In genomic region chr19:48900477-48901452, GRCh38 we compare ENCODE assay signal across 8 cellular contexts. TPM values are rescaled to one million over a fixed set of nuclear protein-coding genes. Genes with fewer than 3 reads are reported as not detected.
A peak's percentile ranks its signal among the peaks of the same experiment; 100 is the strongest.
DNase-seq lines count a peak whose midpoint lies in the region; ATAC-seq lines count a peak whose summit lies in the region.

No MANE protein-coding gene starts in this region.

- no peak for ATAC-seq in HG02973 (IDR thresholded peaks at IDR 0.05; ENCODE audit: unreplicated experiment)

- H3K9me3 Mint-ChIP-seq in activated T-helper 2 cell treated with anti-CD3 and anti-CD28 coated beads, Interferon-gamma antibody, Interleukin-2, Interleukin-4, amounts not matched to agents 10 μg/mL and 5 μg/mL and 100 μg/mL, durations not matched to agents 14 hours and 24 hours and 36 hours, result no peaks in the 10 kb centered on the region

- no peaks in the 10 kb centered on the region for H3K27me3 Mint-ChIP-seq in activated T-helper 2 cell treated with anti-CD3 and anti-CD28 coated beads, Interferon-gamma antibody, Interleukin-2, Interleukin-4, amounts not matched to agents 10 μg/mL and 5 μg/mL and 100 μg/mL, durations not matched to agents 14 hours and 24 hours and 36 hours (ENCODE audit: low read depth)

- peak overlapping the region; percentile 97 for H3K4me3 Mint-ChIP-seq in activated T-helper 2 cell treated with anti-CD3 and anti-CD28 coated beads, Interferon-gamma antibody, Interleukin-2, Interleukin-4, amounts not matched to agents 10 μg/mL and 5 μg/mL and 100 μg/mL, durations not matched to agents 14 hours and 24 hours and 36 hours (ENCODE audit: low read depth)

- H3K36me3 Mint-ChIP-seq in activated T-helper 2 cell treated with anti-CD3 and anti-CD28 coated beads, Interferon-gamma antibody, Interleukin-2, Interleukin-4, amounts not matched to agents 10 μg/mL and 5 μg/mL and 100 μg/mL, durations not matched to agents 14 hours and 24 hours and 36 hours (ENCODE audit: low read depth), result peaks cover 41% of the 10 kb centered on the region

- DNase-seq in GM03348 (ENCODE audit: low spot score) (peak; percentile 57), KBM-7 (peak; percentile 65), glomerular visceral epithelial cell (ENCODE audit: extremely low spot score) (peak; percentile 20), pons (ENCODE audit: low spot score) (peak; percentile 46), NK-92 (lab: John Stamatoyannopoulos, UW; ENCODE audit: unreplicated experiment) (no peak), OCI-M2 (lab: John Stamatoyannopoulos, UW; ENCODE audit: unreplicated experiment) (no peak)
- DNase-seq in activated T-helper 2 cell treated with anti-CD3 and anti-CD28 coated beads, Interferon-gamma antibody, Interleukin-2, Interleukin-4, amounts not matched to agents 10 μg/mL and 5 μg/mL and 100 μg/mL, durations not matched to agents 14 hours and 24 hours and 36 hours (ENCODE audit: low spot score), result peak; percentile 21

- in situ Hi-C loops in KBM-7 (cut with MboI; ENCODE audit: low pct_unique_long_range_greater_than_20kb, low sequenced_read_pairs), result no loop called here

- intact Hi-C loops in activated T-helper 2 cell treated with anti-CD3 and anti-CD28 coated beads, Interferon-gamma antibody, Interleukin-2, Interleukin-4, amounts not matched to agents 10 μg/mL and 5 μg/mL and 100 μg/mL, durations not matched to agents 14 hours and 24 hours and 36 hours (cut with micrococcal nuclease), result loop anchor here (1.0 to 2.0 kb wide), 2 partner anchors 25 to 64 kb away; partner anchors contain the start of gene FTL

- peak overlapping the region; percentile 97 for H3K27ac Mint-ChIP-seq in activated T-helper 2 cell treated with anti-CD3 and anti-CD28 coated beads, Interferon-gamma antibody, Interleukin-2, Interleukin-4, amounts not matched to agents 10 μg/mL and 5 μg/mL and 100 μg/mL, durations not matched to agents 14 hours and 24 hours and 36 hours

- H3K4me1 Mint-ChIP-seq in activated T-helper 2 cell treated with anti-CD3 and anti-CD28 coated beads, Interferon-gamma antibody, Interleukin-2, Interleukin-4, amounts not matched to agents 10 μg/mL and 5 μg/mL and 100 μg/mL, durations not matched to agents 14 hours and 24 hours and 36 hours (ENCODE audit: low read depth), result peaks cover 18% of the 10 kb centered on the region

RNA-seq across cellular contexts. Expression of gene NUCB1, which starts 0.7 kb away (rescaled TPM):
- 142 and 147 TPM in 2 replicates for total RNA-seq in activated T-helper 2 cell treated with anti-CD3 and anti-CD28 coated beads, Interferon-gamma antibody, Interleukin-2, Interleukin-4, amounts not matched to agents 10 μg/mL and 5 μg/mL and 100 μg/mL, durations not matched to agents 14 hours and 24 hours and 36 hours

RNA-seq across cellular contexts. Expression of gene TULP2, which starts 2.2 kb away (rescaled TPM):
- total RNA-seq in activated T-helper 2 cell treated with anti-CD3 and anti-CD28 coated beads, Interferon-gamma antibody, Interleukin-2, Interleukin-4, amounts not matched to agents 10 μg/mL and 5 μg/mL and 100 μg/mL, durations not matched to agents 14 hours and 24 hours and 36 hours, result not detected in 2 replicates

RNA-seq across cellular contexts. Expression of gene PPP1R15A, which starts 28.5 kb away (rescaled TPM):
- 30.8 and 31.8 TPM in 2 replicates for total RNA-seq in activated T-helper 2 cell treated with anti-CD3 and anti-CD28 coated beads, Interferon-gamma antibody, Interleukin-2, Interleukin-4, amounts not matched to agents 10 μg/mL and 5 μg/mL and 100 μg/mL, durations not matched to agents 14 hours and 24 hours and 36 hours

RNA-seq across cellular contexts. Expression of gene PLEKHA4, which starts 32.3 kb away (rescaled TPM):
- 1.6 and 2.2 TPM in 2 replicates for total RNA-seq in activated T-helper 2 cell treated with anti-CD3 and anti-CD28 coated beads, Interferon-gamma antibody, Interleukin-2, Interleukin-4, amounts not matched to agents 10 μg/mL and 5 μg/mL and 100 μg/mL, durations not matched to agents 14 hours and 24 hours and 36 hours

RNA-seq across cellular contexts. Expression of gene DHDH, which starts 32.7 kb away (rescaled TPM):
- 0.67 TPM in 1 of 2 replicates, not detected in the other for total RNA-seq in activated T-helper 2 cell treated with anti-CD3 and anti-CD28 coated beads, Interferon-gamma antibody, Interleukin-2, Interleukin-4, amounts not matched to agents 10 μg/mL and 5 μg/mL and 100 μg/mL, durations not matched to agents 14 hours and 24 hours and 36 hours

Comparison
In these comparisons a context has a peak if more than half of its experiments do, and no peak if none do; other contexts are left out.
1. DNase-seq: peak in GM03348 (single experiment), KBM-7 (single experiment), activated T-helper 2 cell treated with anti-CD3 and anti-CD28 coated beads, Interferon-gamma antibody, Interleukin-2, Interleukin-4, amounts not matched to agents 10 μg/mL and 5 μg/mL and 100 μg/mL, durations not matched to agents 14 hours and 24 hours and 36 hours (single experiment), glomerular visceral epithelial cell (single experiment) and pons (single experiment); none in NK-92 (single experiment) and OCI-M2 (single experiment).